19 cellular contexts compared by ENCODE assay signal in genomic region chr2:205352593-205352992, GRCh38.
DNase-seq lines count a peak whose midpoint lies in the region; ATAC-seq and TF ChIP-seq lines count a peak whose summit lies in the region.
"Had no signal": no experiment of that assay in that cellular context is flagged by ENCODE, and none has a peak within 500 bp of the region (broad histone marks: within the 10 kb centered on the region; RNA-seq: fewer than 3 reads in every experiment).

No MANE protein-coding gene starts in this region.

- no peak for ATAC-seq in GM19452 (IDR thresholded peaks at IDR 0.05; ENCODE audit: unreplicated experiment)
- ATAC-seq: right cardiac atrium, upper lobe of right lung had no signal

- no peak overlapping the region for H3K4me3 ChIP-seq in epithelial cell of esophagus (ENCODE audit: low read length)
- H3K4me3 ChIP-seq: HAP-1, SJSA1, upper lobe of right lung had no signal

- TF ChIP-seq CTCF in epithelial cell of esophagus (IDR thresholded peaks at IDR 0.05; ENCODE audit: insufficient read depth, low read depth, low read length, missing control alignments), result no peak

- DNase-seq in EL (peak; percentile 55), SK-N-DZ (ENCODE audit: low spot score) (peak; percentile 14), epithelial cell of esophagus (ENCODE audit: low read depth) (peak; percentile 89), non-pigmented ciliary epithelial cell (ENCODE audit: low read depth) (peak; percentile 30), HuH-7.5 (ENCODE audit: low spot score) (no peak), cerebellar cortex (ENCODE audit: low spot score) (no peak)
- no peak for DNase-seq in stimulated activated CD4-positive, alpha-beta T cell treated with anti-CD3 and anti-CD28 coated beads, Interleukin-1b, Interleukin-23, amount 100 ng/mL, for 48 hours
- DNase-seq: activated CD8-positive, alpha-beta memory T cell treated with anti-CD3 and anti-CD28 coated beads for 24 hours; activated naive CD8-positive, alpha-beta T cell treated with anti-CD3 and anti-CD28 coated beads, Interleukin-2, amount 10 ng/mL, durations not matched to agents 7 days and 5 days; CD8-positive, alpha-beta memory T cell; DMS79 treated with DMSO at 0.1 percent for 48 hours; endodermal cell; NCI-H1092 treated with DMSO at 0.1 percent for 48 hours; NCI-H2171; right cardiac atrium; upper lobe of right lung had no signal

Comparison
In these comparisons a context has a peak if more than half of its experiments do, and no peak if none do; other contexts are left out.
1. DNase-seq: peak in EL (single experiment), SK-N-DZ (single experiment), epithelial cell of esophagus (single experiment) and non-pigmented ciliary epithelial cell (single experiment); none in HuH-7.5 (single experiment), stimulated activated CD4-positive, alpha-beta T cell treated with anti-CD3 and anti-CD28 coated beads, Interleukin-1b, Interleukin-23, amount 100 ng/mL, for 48 hours (single experiment) and cerebellar cortex (single experiment).